ENCODE assay signal across 7 cellular contexts in genomic region chr3:184162571-184163070, GRCh38. TPM values are rescaled to one million over a fixed set of nuclear protein-coding genes. Genes with fewer than 3 reads are reported as not detected.
DNase-seq lines count a peak whose midpoint lies in the region; ATAC-seq, FAIRE-seq and TF ChIP-seq lines count a peak whose summit lies in the region.
"Not testable (repeated sequence)": the region's sequence is repeated elsewhere in the genome, so short reads cannot be mapped to it uniquely, and the experiment has no call there.

No MANE protein-coding gene starts in this region.

- POLR2A ChIA-PET in K562 (lab: Yijun Ruan, JAX) = interaction anchor here (1.4 kb wide), 1 partner anchor 8 kb away, joined by 5 read pairs; no protein-coding TSS in a partner anchor

- peaks cover 12% of the 10 kb centered on the region for H3K79me1 ChIP-seq in trophoblast cell (ENCODE audit: low read length)

- H3K36me3 ChIP-seq in K562 (ENCODE audit: control insufficient read depth, insufficient read depth, low read length) (peaks cover 62% of the 10 kb centered on the region; the same call in 2 of the 3 replicates), left ventricle myocardium inferior (peaks cover 44% of the 10 kb centered on the region), trophoblast cell (ENCODE audit: control insufficient read depth in 1 of 2, insufficient read depth in 2 of 2, low read length in 2 of 2) (peaks cover 44 to 45% of the 10 kb centered on the region in 2 experiments), skeletal muscle tissue (ENCODE audit: control insufficient read depth in 3 of 3, insufficient read depth in 3 of 3, low read length in 3 of 3) (peaks cover 39 to 44% (median 43%) of the 10 kb centered on the region in 3 donors)

- intact Hi-C loops in K562 (cut with micrococcal nuclease); left ventricle myocardium inferior (cut with micrococcal nuclease): not testable (repeated sequence)

- not testable (repeated sequence) for H3K4me3 ChIP-seq in AG10803 (ENCODE audit: low read length); K562; fibroblast of the aortic adventitia (ENCODE audit: low read depth, low read length); left ventricle myocardium inferior; trophoblast cell (ENCODE audit: low read depth, low read length); skeletal muscle tissue (ENCODE audit: low read length in 3 of 3)

- not testable (repeated sequence) for H3K4ac ChIP-seq in trophoblast cell (ENCODE audit: low read depth, low read length)

- not testable (repeated sequence) for H2AFZ ChIP-seq in K562 (ENCODE audit: low read depth, low read length); trophoblast cell (ENCODE audit: insufficient read depth, low read length, poor library complexity)

- DNase-seq in AG10803 (ENCODE audit: low read depth) = peak; percentile 61
- DNase-seq in HFFc6; K562 (ENCODE audit: extremely low read depth in 1 of 4, low spot score in 3 of 4); left ventricle myocardium inferior: not testable (repeated sequence)
- DNase-seq in fibroblast of the aortic adventitia (ENCODE audit: low read depth) = peak; percentile 73
- DNase-seq in trophoblast cell = peak; percentile 67 to 79

- H3K27ac Mint-ChIP-seq in HFFc6 = peak overlapping the region; percentile 74

- not testable (repeated sequence) for H3K27me3 ChIP-seq in K562 (ENCODE audit: control insufficient read depth in 2 of 2, insufficient read depth in 2 of 2, low read length in 2 of 2); left ventricle myocardium inferior (ENCODE audit: low read depth); trophoblast cell (ENCODE audit: insufficient read depth, low read length); skeletal muscle tissue (ENCODE audit: control insufficient read depth in 3 of 3, insufficient read depth in 3 of 3, low read length in 3 of 3)

- not testable (repeated sequence) for H3K9me3 Mint-ChIP-seq in HFFc6

- peaks cover 33% of the 10 kb centered on the region for H3K79me2 ChIP-seq in K562 (ENCODE audit: control insufficient read depth, insufficient read depth, low read length)
- H3K79me2 ChIP-seq in trophoblast cell (ENCODE audit: control insufficient read depth, insufficient read depth, low read length, poor library complexity) = peaks cover 15% of the 10 kb centered on the region

- H2AK5ac ChIP-seq in trophoblast cell (ENCODE audit: low read length) = not testable (repeated sequence)

- not testable (repeated sequence) for H3K9me3 ChIP-seq in K562 (replicated peaks; ENCODE audit: control insufficient read depth, insufficient read depth, low read depth, low read length); left ventricle myocardium inferior (replicated peaks); trophoblast cell (ENCODE audit: insufficient read depth, low read depth, low read length); skeletal muscle tissue (ENCODE audit: control insufficient read depth in 3 of 3, low read length in 3 of 3)

- in situ Hi-C loops in K562 (cut with MboI) = not testable (repeated sequence)

- not testable (repeated sequence) for H3K4me2 ChIP-seq in K562 (ENCODE audit: insufficient read depth, low read length); trophoblast cell (ENCODE audit: low read length)

- ATAC-seq in K562 = not testable (repeated sequence)

- H4K91ac ChIP-seq in trophoblast cell (ENCODE audit: low read depth, low read length) = not testable (repeated sequence)

- not testable (repeated sequence) for H4K8ac ChIP-seq in trophoblast cell (ENCODE audit: low read depth, low read length)

- H3K27ac ChIP-seq in K562 (ENCODE audit: extremely low read depth, low read depth, low read length); trophoblast cell (ENCODE audit: low read depth, low read length): not testable (repeated sequence)
- H3K27ac ChIP-seq in left ventricle myocardium inferior (replicated peaks) (peak overlapping the region; percentile 95), skeletal muscle tissue (ENCODE audit: low read depth, low read length) (peak overlapping the region; percentile 7)

- H3K4me3 Mint-ChIP-seq in HFFc6 = not testable (repeated sequence)

- H3K9me1 ChIP-seq in K562 (ENCODE audit: control insufficient read depth, insufficient read depth, low read length) = not testable (repeated sequence)

- H2BK5ac ChIP-seq in trophoblast cell (ENCODE audit: low read depth, low read length, poor library complexity) = not testable (repeated sequence)

- H3K18ac ChIP-seq in trophoblast cell (ENCODE audit: low read length) = not testable (repeated sequence)

- H4K12ac ChIP-seq in trophoblast cell (ENCODE audit: low read depth, low read length) = not testable (repeated sequence)

- peaks cover 42% of the 10 kb centered on the region for H3K4me1 Mint-ChIP-seq in HFFc6 (ENCODE audit: low read depth)

- peaks cover 31% of the 10 kb centered on the region for H3K36me3 Mint-ChIP-seq in HFFc6 (ENCODE audit: low read depth)

- TF ChIP-seq CTCF in AG10803 (conservative IDR thresholded peaks at IDR 0.05; ENCODE audit: low read length); HFFc6 (IDR thresholded peaks at IDR 0.05); K562 (IDR thresholded peaks at IDR 0.05 in 2 of 3, conservative IDR thresholded peaks at IDR 0.05 in 1 of 3; ENCODE audit: insufficient read depth in 2 of 3, low read depth in 1 of 3, low read length in 3 of 3); fibroblast of the aortic adventitia (IDR thresholded peaks at IDR 0.05; ENCODE audit: insufficient read depth, low read length); left ventricle myocardium inferior (IDR thresholded peaks at IDR 0.05; ENCODE audit: borderline replicate concordance): not testable (repeated sequence)

- not testable (repeated sequence) for H3K27me3 Mint-ChIP-seq in HFFc6 (ENCODE audit: insufficient read depth)

- not testable (repeated sequence) for H3K9ac ChIP-seq in K562 (ENCODE audit: insufficient read depth in 1 of 2, low read depth in 2 of 2, low read length in 2 of 2); trophoblast cell (ENCODE audit: low read length)
- H3K9ac ChIP-seq in skeletal muscle tissue (ENCODE audit: low read depth in 1 of 3, low read length in 3 of 3) = peak overlapping the region in 1 of 3 donors; percentile 3

- CTCF ChIA-PET in K562 (lab: Yijun Ruan, JAX; ENCODE audit: low intra/inter-chr PET ratio) = not testable (repeated sequence)

- TF ChIP-seq POLR2A in K562 (conservative IDR thresholded peaks at IDR 0.05) = not testable (repeated sequence)

- H3K4me1 ChIP-seq in K562 (replicated peaks in 1 of 2; ENCODE audit: control insufficient read depth in 2 of 2, insufficient read depth in 2 of 2, low read length in 2 of 2) (peaks cover 8 to 13% of the 10 kb centered on the region in 2 experiments; a peak in 4 of 5 replicates), left ventricle myocardium inferior (peaks cover 64% of the 10 kb centered on the region), trophoblast cell (ENCODE audit: control insufficient read depth in 1 of 2, insufficient read depth in 2 of 2, low read length in 2 of 2) (peaks cover 7 to 15% of the 10 kb centered on the region in 2 experiments), skeletal muscle tissue (ENCODE audit: control insufficient read depth in 3 of 3, insufficient read depth in 3 of 3, low read length in 3 of 3) (peaks cover 36 to 45% (median 40%) of the 10 kb centered on the region in 3 donors)

- TF ChIP-seq EP300 in K562 (IDR thresholded peaks at IDR 0.05; ENCODE audit: low read length) = not testable (repeated sequence)

- not testable (repeated sequence) for H3K14ac ChIP-seq in trophoblast cell (ENCODE audit: low read length)

- not testable (repeated sequence) for TF ChIP-seq RAD21 in K562 (CRISPR knock-in tag; conservative IDR thresholded peaks at IDR 0.05 in 1 of 2, IDR thresholded peaks at IDR 0.05 in 1 of 2)

- 65% methylated on average over 8 of the region's 8 CpGs for WGBS in K562 (ENCODE audit: insufficient coverage, low coverage, missing lambda C conversion rate)
- WGBS in trophoblast cell (ENCODE audit: extremely low coverage, insufficient coverage, insufficient read length) = no CpG with 5 or more reads among the region's 8 CpGs

- BruUV-seq in K562 (replicated peaks; lab: Mats Ljungman, UMichigan) = not testable (repeated sequence)

- FAIRE-seq in K562 (lab: Jason Lieb, UNC) = peak; percentile 89

- H3K23ac ChIP-seq in trophoblast cell (ENCODE audit: low read length) = not testable (repeated sequence)

- H2BK120ac ChIP-seq in trophoblast cell (ENCODE audit: insufficient read depth, low read length, poor library complexity) = not testable (repeated sequence)

- H4K20me1 ChIP-seq in K562 (replicated peaks; ENCODE audit: control insufficient read depth, insufficient read depth, low read length) = not testable (repeated sequence)

- not testable (repeated sequence) for H2BK12ac ChIP-seq in trophoblast cell (ENCODE audit: low read length)

RNA-seq across cellular contexts. Expression of gene DVL3, which starts 7.4 kb away (rescaled TPM):
- total RNA-seq in HFFc6 (2021; fragmentation: NEBNext Ultra II Directional; extraction: Animal tissue kit (Norgen Biotek cat#: 25700)) = 10 to 100 TPM; 59.2 to 73.5 (median 64.9) TPM
- total RNA-seq in K562 (2011; cell fraction: chromatin; rRNA removed; ENCODE audit: low replicate concordance) = 88.9 and 157 TPM in 2 replicates
- 73.2 and 83.2 TPM in 2 replicates for total RNA-seq in K562 (2011; cell fraction: nucleolus; rRNA removed)
- 65.6 and 69.9 TPM in 2 replicates for total RNA-seq in K562 (2011; cell fraction: nucleoplasm; rRNA removed)
- total RNA-seq in K562 (2014; rRNA removed) (25.7 and 26.5 TPM in 2 replicates), K562 (2014; rRNA removed; fragmentation: Illumina TruSeq; extraction: Trizol) (8.7 and 9.8 TPM in 2 replicates), K562 (2015; rRNA removed; fragmentation: Illumina TruSeq; extraction: Trizol) (16.0 and 17.2 TPM in 2 replicates), K562 (2021) (54.4 and 57.9 TPM in 2 replicates), fibroblast of the aortic adventitia (ENCODE audit: low replicate concordance) (28.2 and 66.8 TPM in 2 replicates), left ventricle myocardium inferior (63.5 TPM), skeletal muscle tissue (23.5 TPM)
- polyA plus RNA-seq in K562 (2011; rRNA removed) (20.1 and 28.7 TPM in 2 replicates), K562 (2014; fragmentation: Illumina TruSeq; extraction: Trizol) (44.3 and 44.8 TPM in 2 replicates), K562 (2014; fragmentation: Nextera tagmentation; extraction: Ambion mirVana) (1 to 10 TPM; 3.1 to 5.4 TPM), K562 (2014; rRNA removed) (42.8 and 46.6 TPM in 2 replicates)
- 24.9 and 26.6 TPM in 2 replicates for polyA plus RNA-seq in K562 (2011; cell fraction: cytosol; rRNA removed)
- polyA plus RNA-seq in K562 (2011; cell fraction: nucleus; rRNA removed) = 70.4 and 103 TPM in 2 replicates
- 39.3 and 52.8 TPM in 2 replicates for polyA plus RNA-seq in K562 (2012)
- 14.5 and 16.5 TPM in 2 replicates for polyA minus RNA-seq in K562 (2011; rRNA and poly(A)+ RNA removed)
- 29.0 and 36.2 TPM in 2 replicates for polyA minus RNA-seq in K562 (2011; cell fraction: cytosol; rRNA and poly(A)+ RNA removed)
- polyA minus RNA-seq in K562 (2011; cell fraction: nucleus; rRNA and poly(A)+ RNA removed) = 20.6 and 36.3 TPM in 2 replicates
- 158 and 169 TPM in 2 replicates for polyA plus RNA-seq in trophoblast cell (2013)

RNA-seq across cellular contexts. Expression of gene AP2M1, which starts 12.0 kb away (rescaled TPM):
- 100 to 1,000 TPM; 796 to 849 (median 832) TPM for total RNA-seq in HFFc6 (2021; fragmentation: NEBNext Ultra II Directional; extraction: Animal tissue kit (Norgen Biotek cat#: 25700))
- 357 and 707 TPM in 2 replicates for total RNA-seq in K562 (2011; cell fraction: chromatin; rRNA removed; ENCODE audit: low replicate concordance)
- total RNA-seq in K562 (2011; cell fraction: nucleolus; rRNA removed) = 352 and 411 TPM in 2 replicates
- total RNA-seq in K562 (2011; cell fraction: nucleoplasm; rRNA removed) = 363 and 369 TPM in 2 replicates
- total RNA-seq in K562 (2014; rRNA removed) = 282 and 320 TPM in 2 replicates
- total RNA-seq in K562 (2014; rRNA removed; fragmentation: Illumina TruSeq; extraction: Trizol) = 277 and 296 TPM in 2 replicates
- 247 and 250 TPM in 2 replicates for total RNA-seq in K562 (2015; rRNA removed; fragmentation: Illumina TruSeq; extraction: Trizol)
- total RNA-seq in K562 (2021) = 367 and 385 TPM in 2 replicates
- polyA plus RNA-seq in K562 (2011; rRNA removed) = 505 and 704 TPM in 2 replicates
- polyA plus RNA-seq in K562 (2011; cell fraction: cytosol; rRNA removed) = 307 and 406 TPM in 2 replicates
- 576 and 635 TPM in 2 replicates for polyA plus RNA-seq in K562 (2011; cell fraction: nucleus; rRNA removed)
- 764 and 803 TPM in 2 replicates for polyA plus RNA-seq in K562 (2012)
- polyA plus RNA-seq in K562 (2014; fragmentation: Illumina TruSeq; extraction: Trizol) = 400 and 440 TPM in 2 replicates
- 100 to 1,000 TPM; 118 to 252 TPM for polyA plus RNA-seq in K562 (2014; fragmentation: Nextera tagmentation; extraction: Ambion mirVana)
- 275 and 325 TPM in 2 replicates for polyA plus RNA-seq in K562 (2014; rRNA removed)
- 381 and 396 TPM in 2 replicates for polyA minus RNA-seq in K562 (2011; rRNA and poly(A)+ RNA removed)
- polyA minus RNA-seq in K562 (2011; cell fraction: cytosol; rRNA and poly(A)+ RNA removed) = 150 and 169 TPM in 2 replicates
- polyA minus RNA-seq in K562 (2011; cell fraction: nucleus; rRNA and poly(A)+ RNA removed) = 111 and 158 TPM in 2 replicates
- total RNA-seq in fibroblast of the aortic adventitia (ENCODE audit: low replicate concordance) = 364 and 380 TPM in 2 replicates
- 336 TPM for total RNA-seq in left ventricle myocardium inferior
- 392 and 402 TPM in 2 replicates for polyA plus RNA-seq in trophoblast cell (2013)
- 168 TPM for total RNA-seq in skeletal muscle tissue

RNA-seq across cellular contexts. Expression of gene ABCF3, which starts 23.4 kb away (rescaled TPM):
- total RNA-seq in HFFc6 (2021; fragmentation: NEBNext Ultra II Directional; extraction: Animal tissue kit (Norgen Biotek cat#: 25700)) = 10 to 100 TPM; 53.3 to 70.9 (median 63.4) TPM
- 203 and 374 TPM in 2 replicates for total RNA-seq in K562 (2011; cell fraction: chromatin; rRNA removed; ENCODE audit: low replicate concordance)
- 204 and 235 TPM in 2 replicates for total RNA-seq in K562 (2011; cell fraction: nucleolus; rRNA removed)
- total RNA-seq in K562 (2011; cell fraction: nucleoplasm; rRNA removed) = 155 and 178 TPM in 2 replicates
- 47.1 and 54.2 TPM in 2 replicates for total RNA-seq in K562 (2014; rRNA removed)
- 17.6 and 20.0 TPM in 2 replicates for total RNA-seq in K562 (2014; rRNA removed; fragmentation: Illumina TruSeq; extraction: Trizol)
- total RNA-seq in K562 (2015; rRNA removed; fragmentation: Illumina TruSeq; extraction: Trizol) = 33.6 and 37.7 TPM in 2 replicates
- total RNA-seq in K562 (2021) = 61.9 and 77.9 TPM in 2 replicates
- 45.1 and 59.3 TPM in 2 replicates for polyA plus RNA-seq in K562 (2011; rRNA removed)
- 54.7 and 103 TPM in 2 replicates for polyA plus RNA-seq in K562 (2011; cell fraction: cytosol; rRNA removed)
- 298 and 363 TPM in 2 replicates for polyA plus RNA-seq in K562 (2011; cell fraction: nucleus; rRNA removed)
- 47.0 and 54.1 TPM in 2 replicates for polyA plus RNA-seq in K562 (2012)
- polyA plus RNA-seq in K562 (2014; fragmentation: Illumina TruSeq; extraction: Trizol) = 51.0 and 57.1 TPM in 2 replicates
- polyA plus RNA-seq in K562 (2014; fragmentation: Nextera tagmentation; extraction: Ambion mirVana) = 10 to 100 TPM in 1 of 2 experiments, 1 to 10 TPM in 1; 6.7 to 23.7 TPM
- 65.0 and 68.5 TPM in 2 replicates for polyA plus RNA-seq in K562 (2014; rRNA removed)
- polyA minus RNA-seq in K562 (2011; rRNA and poly(A)+ RNA removed) = 45.4 and 50.7 TPM in 2 replicates
- polyA minus RNA-seq in K562 (2011; cell fraction: cytosol; rRNA and poly(A)+ RNA removed) = 31.0 and 41.5 TPM in 2 replicates
- 96.3 and 137 TPM in 2 replicates for polyA minus RNA-seq in K562 (2011; cell fraction: nucleus; rRNA and poly(A)+ RNA removed)
- total RNA-seq in fibroblast of the aortic adventitia (ENCODE audit: low replicate concordance) = 32.4 and 49.4 TPM in 2 replicates
- total RNA-seq in left ventricle myocardium inferior = 70.2 TPM
- polyA plus RNA-seq in trophoblast cell (2013) = 31.9 and 32.0 TPM in 2 replicates
- 45.9 TPM for total RNA-seq in skeletal muscle tissue

RNA-seq across cellular contexts. Expression of gene EIF2B5, which starts 27.5 kb away (rescaled TPM):
- 10 to 100 TPM; 27.5 to 33.1 (median 31.4) TPM for total RNA-seq in HFFc6 (2021; fragmentation: NEBNext Ultra II Directional; extraction: Animal tissue kit (Norgen Biotek cat#: 25700))
- 169 and 262 TPM in 2 replicates for total RNA-seq in K562 (2011; cell fraction: chromatin; rRNA removed; ENCODE audit: low replicate concordance)
- 136 and 137 TPM in 2 replicates for total RNA-seq in K562 (2011; cell fraction: nucleolus; rRNA removed)
- 121 and 132 TPM in 2 replicates for total RNA-seq in K562 (2011; cell fraction: nucleoplasm; rRNA removed)
- total RNA-seq in K562 (2014; rRNA removed) (66.4 and 91.1 TPM in 2 replicates), K562 (2014; rRNA removed; fragmentation: Illumina TruSeq; extraction: Trizol) (70.4 and 70.8 TPM in 2 replicates), K562 (2015; rRNA removed; fragmentation: Illumina TruSeq; extraction: Trizol) (71.8 and 74.0 TPM in 2 replicates), K562 (2021) (62.9 and 67.5 TPM in 2 replicates), fibroblast of the aortic adventitia (ENCODE audit: low replicate concordance) (18.4 and 28.1 TPM in 2 replicates), left ventricle myocardium inferior (32.1 TPM), skeletal muscle tissue (38.1 TPM)
- polyA plus RNA-seq in K562 (2011; rRNA removed) (76.8 and 87.2 TPM in 2 replicates), K562 (2014; fragmentation: Illumina TruSeq; extraction: Trizol) (70.9 and 75.5 TPM in 2 replicates), K562 (2014; fragmentation: Nextera tagmentation; extraction: Ambion mirVana) (10 to 100 TPM; 19.1 to 31.8 TPM), K562 (2014; rRNA removed) (92.4 and 95.6 TPM in 2 replicates)
- 59.9 and 66.1 TPM in 2 replicates for polyA plus RNA-seq in K562 (2011; cell fraction: cytosol; rRNA removed)
- 209 and 258 TPM in 2 replicates for polyA plus RNA-seq in K562 (2011; cell fraction: nucleus; rRNA removed)
- polyA plus RNA-seq in K562 (2012) = 55.0 and 58.2 TPM in 2 replicates
- 70.4 and 76.8 TPM in 2 replicates for polyA minus RNA-seq in K562 (2011; rRNA and poly(A)+ RNA removed)
- polyA minus RNA-seq in K562 (2011; cell fraction: cytosol; rRNA and poly(A)+ RNA removed) = 21.8 and 27.8 TPM in 2 replicates
- 59.4 and 76.5 TPM in 2 replicates for polyA minus RNA-seq in K562 (2011; cell fraction: nucleus; rRNA and poly(A)+ RNA removed)
- 29.4 and 31.2 TPM in 2 replicates for polyA plus RNA-seq in trophoblast cell (2013)
